ENCODE assay signal across 37 cellular contexts in genomic region chr7:49845626-49846025, GRCh38.
"Had no signal": no experiment of that assay in that cellular context is flagged by ENCODE, and none has a peak within 500 bp of the region (broad histone marks: within the 10 kb centered on the region; RNA-seq: fewer than 3 reads in every experiment).

No MANE protein-coding gene starts in this region.

- H3K36me3 Mint-ChIP-seq: activated naive CD8-positive, alpha-beta T cell; immature natural killer cell; natural killer cell; neural progenitor cell; stimulated activated memory B cell treated with anti-CD40 and anti-IgM and Interleukin-4, amounts not matched to agents 10 μg/mL and 1 μg/mL and 100 μg/mL, for 72 hours had no signal

- H3K9me3 ChIP-seq: body of pancreas, gastrocnemius medialis, lower lobe of right lung, psoas muscle, thyroid gland, upper lobe of left lung, vagina had no signal

- H3K36me3 ChIP-seq: cardiac muscle cell, gastrocnemius medialis, lower lobe of right lung, neural progenitor cell, thyroid gland, upper lobe of left lung, vagina had no signal

- H3K4me1 ChIP-seq: body of pancreas, gastrocnemius medialis, lower lobe of right lung, neural progenitor cell, parathyroid adenoma, psoas muscle, upper lobe of left lung, vagina had no signal

- H3K4me3 Mint-ChIP-seq: activated naive CD8-positive, alpha-beta T cell; activated T-cell treated with anti-CD3 and anti-CD28 coated beads, Interleukin-2, amount 50 U/mL, for 72 hours; immature natural killer cell; natural killer cell; neural progenitor cell; stimulated activated memory B cell treated with anti-CD40 and anti-IgM and Interleukin-4, amounts not matched to agents 10 μg/mL and 1 μg/mL and 100 μg/mL, for 72 hours; stimulated activated naive CD8-positive, alpha-beta T cell treated with anti-CD3 and anti-CD28 coated beads, Interleukin-15, amount 100 ng/mL, for 72 hours; T-helper 1 cell treated with Interleukin-12 subunit alpha and Interleukin-12 subunit beta and Interleukin-4 antibody, amounts not matched to agents 30 μg/mL and 1 μg/mL, for 36 hours had no signal

- H3K4me1 Mint-ChIP-seq: immature natural killer cell; natural killer cell; stimulated activated memory B cell treated with anti-CD40 and anti-IgM and Interleukin-4, amounts not matched to agents 10 μg/mL and 1 μg/mL and 100 μg/mL, for 72 hours; stimulated activated naive CD8-positive, alpha-beta T cell treated with anti-CD3 and anti-CD28 coated beads, Interleukin-15, amount 100 ng/mL, for 72 hours had no signal

- H3K27me3 Mint-ChIP-seq: stimulated activated memory B cell treated with anti-CD40 and anti-IgM and Interleukin-4, amounts not matched to agents 10 μg/mL and 1 μg/mL and 100 μg/mL, for 72 hours had no signal

- FAIRE-seq: kidney, TTC549 had no signal

- H3K27me3 ChIP-seq: cardiac muscle cell, gastrocnemius medialis, neural progenitor cell, thyroid gland, upper lobe of left lung, vagina had no signal

- H3K4me3 ChIP-seq: body of pancreas, cardiac muscle cell, coronary artery, dorsolateral prefrontal cortex, gastrocnemius medialis, lower lobe of right lung, neural progenitor cell, psoas muscle, smooth muscle cell, thyroid gland, upper lobe of left lung, vagina had no signal

- H3K4me2 ChIP-seq: neural progenitor cell, smooth muscle cell had no signal

- H3K9ac ChIP-seq: neural progenitor cell, parathyroid adenoma had no signal

- H3K9me3 Mint-ChIP-seq: activated T-cell treated with anti-CD3 and anti-CD28 coated beads, Interleukin-2, amount 50 U/mL, for 72 hours; neural progenitor cell; stimulated activated memory B cell treated with anti-CD40 and anti-IgM and Interleukin-4, amounts not matched to agents 10 μg/mL and 1 μg/mL and 100 μg/mL, for 72 hours; stimulated activated naive CD8-positive, alpha-beta T cell treated with anti-CD3 and anti-CD28 coated beads, Interleukin-15, amount 100 ng/mL, for 72 hours; T-helper 1 cell treated with Interleukin-12 subunit alpha and Interleukin-12 subunit beta and Interleukin-4 antibody, amounts not matched to agents 30 μg/mL and 1 μg/mL, for 36 hours had no signal

- ATAC-seq: body of pancreas; gastrocnemius medialis; lower lobe of right lung; natural killer cell; psoas muscle; stimulated activated memory B cell treated with anti-CD40 and anti-IgM and Interleukin-4, amounts not matched to agents 10 μg/mL and 1 μg/mL and 100 μg/mL, for 72 hours; stimulated activated naive CD8-positive, alpha-beta T cell treated with anti-CD3 and anti-CD28 coated beads, Interleukin-15, amount 100 ng/mL, for 72 hours had no signal

- H3K79me2 ChIP-seq: parathyroid adenoma had no signal

- H3K27ac Mint-ChIP-seq: activated naive CD8-positive, alpha-beta T cell; activated T-cell treated with anti-CD3 and anti-CD28 coated beads, Interleukin-2, amount 50 U/mL, for 72 hours; immature natural killer cell; natural killer cell; neural progenitor cell; stimulated activated memory B cell treated with anti-CD40 and anti-IgM and Interleukin-4, amounts not matched to agents 10 μg/mL and 1 μg/mL and 100 μg/mL, for 72 hours; T-helper 1 cell treated with Interleukin-12 subunit alpha and Interleukin-12 subunit beta and Interleukin-4 antibody, amounts not matched to agents 30 μg/mL and 1 μg/mL, for 36 hours had no signal

- DNase-seq: activated CD4-positive, alpha-beta T cell treated with anti-CD3 and anti-CD28 coated beads for 48 hours; activated effector memory CD4-positive, alpha-beta T cell treated with Interleukin-2 at 50 U/mL for 16 hours; activated naive CD4-positive, alpha-beta T cell treated with Interleukin-2 at 50 U/mL for 16 hours; activated T-cell treated with anti-CD3 and anti-CD28 coated beads for 4 hours; activated T-cell treated with anti-CD3 and anti-CD28 coated beads, Interleukin-2, amount 50 U/mL, for 72 hours; body of pancreas; dorsolateral prefrontal cortex; effector memory CD4-positive, alpha-beta T cell; erythroblast; gastrocnemius medialis; hypothalamus; immature natural killer cell; kidney; lower lobe of right lung; mesenchymal stem cell; natural killer cell; occipital lobe; psoas muscle; stimulated activated CD4-positive, alpha-beta T cell treated with anti-CD3 and anti-CD28 coated beads, Interleukin-1b, Interleukin-23, amount 100 ng/mL, for 48 hours; stimulated activated CD4-positive, alpha-beta T cell treated with anti-CD3 and anti-CD28 coated beads, Interleukin-4, amount 100 ng/mL, for 4 hours; stimulated activated CD8-positive, alpha-beta memory T cell treated with anti-CD3 and anti-CD28 coated beads, Interleukin-4, amount 100 ng/mL, for 48 hours; stimulated activated naive CD8-positive, alpha-beta T cell treated with anti-CD3 and anti-CD28 coated beads, Interleukin-15, amount 100 ng/mL, for 72 hours; substantia nigra; T-helper 9 cell; thyroid gland; upper lobe of left lung had no signal

- H2AFZ ChIP-seq: neural progenitor cell, parathyroid adenoma had no signal

- H3K27ac ChIP-seq: body of pancreas, cardiac muscle cell, coronary artery, dorsolateral prefrontal cortex, gastrocnemius medialis, lower lobe of right lung, neural progenitor cell, parathyroid adenoma, psoas muscle, thyroid gland, upper lobe of left lung, vagina, VCaP had no signal
